In the genomic region with DNA sequence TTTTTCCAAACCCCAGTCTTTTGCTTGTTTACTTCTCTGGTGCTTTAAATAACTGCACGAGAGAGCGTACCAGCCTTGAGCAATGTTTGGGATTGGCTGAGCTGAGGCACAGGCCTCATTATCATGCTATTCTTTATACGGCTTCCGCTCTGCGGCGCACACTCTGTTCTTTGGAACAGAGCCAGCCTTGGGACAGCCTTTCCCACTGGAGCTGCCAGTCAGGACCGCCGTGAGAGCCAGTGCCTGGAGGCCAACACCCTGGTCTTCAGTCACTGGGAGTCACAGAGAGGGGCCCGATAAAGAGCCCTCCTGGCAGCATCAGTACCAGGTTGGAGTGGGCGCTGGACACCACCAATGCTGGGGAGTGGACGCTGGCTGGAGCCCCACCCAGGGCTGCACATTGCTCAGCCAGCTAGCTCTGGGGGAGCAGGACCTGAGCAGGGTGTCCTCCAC, we compare ENCODE assay signal across 10 cellular contexts.
DNase-seq lines count a peak whose midpoint lies in the region; ATAC-seq and TF ChIP-seq lines count a peak whose summit lies in the region.
"Had no signal": no experiment of that assay in that cellular context is flagged by ENCODE, and none has a peak within 500 bp of the region (broad histone marks: within the 10 kb centered on the region; RNA-seq: fewer than 3 reads in every experiment).

No MANE protein-coding gene starts in this region.

- WGBS in ovary, 3 donors, result 15 to 24% (median 20%) methylated on average over 11 of the region's 11 CpGs

- H3K36me3 ChIP-seq in BLaER1, result peaks cover 64% of the 10 kb centered on the region
- peaks cover 9% of the 10 kb centered on the region for H3K36me3 ChIP-seq in SJSA1
- H3K36me3 ChIP-seq in ovary, result no peaks in the 10 kb centered on the region

- no peak for TF ChIP-seq CTCF in fibroblast of pulmonary artery (IDR thresholded peaks at IDR 0.05; ENCODE audit: low read length, missing control alignments)
- TF ChIP-seq CTCF in ovary (IDR thresholded peaks at IDR 0.05), result no peak
- no peak for TF ChIP-seq CTCF in GM10248 (IDR thresholded peaks at IDR 0.05; ENCODE audit: control extremely low read depth, extremely low read depth, low read depth, missing control alignments)

- H3K4me3 ChIP-seq in BLaER1, result no peak overlapping the region
- H3K4me3 ChIP-seq in SJSA1, result no peak overlapping the region
- peak overlapping the region; percentile 40 for H3K4me3 ChIP-seq in fibroblast of pulmonary artery (replicated peaks; ENCODE audit: low read depth, low read length)
- no peak overlapping the region for H3K4me3 ChIP-seq in ovary

- H3K9me3 ChIP-seq in BLaER1 (no peaks in the 10 kb centered on the region), SJSA1 (replicated peaks) (no peaks in the 10 kb centered on the region), ovary (no peaks in the 10 kb centered on the region), T-helper 17 cell (ENCODE audit: control insufficient read depth, low read length, poor library complexity, severe bottlenecking) (no peaks in the 10 kb centered on the region)

- no peak overlapping the region for H3K27ac Mint-ChIP-seq in T-helper 17 cell

- no peak overlapping the region for H3K27ac ChIP-seq in BLaER1
- peak overlapping the region; percentile 39 for H3K27ac ChIP-seq in SJSA1
- peak overlapping the region; percentile 52 to 82 for H3K27ac ChIP-seq in ovary

- ATAC-seq in T-helper 17 cell (no peak), HG03097 (IDR thresholded peaks at IDR 0.05; ENCODE audit: low FRiP score, unreplicated experiment) (no peak)

- CTCF ChIA-PET in GM10248 (lab: Yijun Ruan, JAX), result interaction anchor here (1.3 kb wide), 1 partner anchor 9 kb away, joined by 3 read pairs; no protein-coding TSS in a partner anchor

- intact Hi-C loops in ovary (cut with DNase I), result loop anchor here in 2 of 4 donors (10.0 kb wide), 2 partner anchors 79 to 229 kb away; no protein-coding TSS in a partner anchor

- no peak for TF ChIP-seq POLR2A in ovary (IDR thresholded peaks at IDR 0.05)

- H3K9ac ChIP-seq in BLaER1, result no peak overlapping the region

- no peak overlapping the region for H3K4me3 Mint-ChIP-seq in T-helper 17 cell
- H3K4me3 Mint-ChIP-seq: naive B cell had no signal

- peak; percentile 30 for TF ChIP-seq EP300 in ovary (IDR thresholded peaks at IDR 0.05)

- H3K4me1 ChIP-seq in BLaER1 (peaks cover 56% of the 10 kb centered on the region), SJSA1 (replicated peaks) (peaks cover 52% of the 10 kb centered on the region), ovary (ENCODE audit: insufficient read depth) (peaks cover 18% of the 10 kb centered on the region)

- H3K36me3 Mint-ChIP-seq in T-helper 17 cell (ENCODE audit: low read depth), result peaks cover under 1% of the 10 kb centered on the region

- no peaks in the 10 kb centered on the region for H3K27me3 Mint-ChIP-seq in T-helper 17 cell
- H3K27me3 Mint-ChIP-seq: naive B cell had no signal

- H3K27me3 ChIP-seq in BLaER1 (no peaks in the 10 kb centered on the region), SJSA1 (replicated peaks) (no peaks in the 10 kb centered on the region), ovary (no peaks in the 10 kb centered on the region)

- H3K4me2 ChIP-seq in BLaER1, result peak overlapping the region; percentile 47

- POLR2A ChIA-PET in GM10248 (lab: Yijun Ruan, JAX), result no interaction called here

- no peaks in the 10 kb centered on the region for H3K4me1 Mint-ChIP-seq in T-helper 17 cell
- H3K4me1 Mint-ChIP-seq: naive B cell had no signal

- DNase-seq in SJSA1 (ENCODE audit: low read depth in 1 of 2, low spot score in 2 of 2) (peak; percentile 87 to 92), fibroblast of pulmonary artery (ENCODE audit: low read depth) (peak; percentile 97), ovary (peak; percentile 78 to 90 (median 89)), T-helper 17 cell (no peak), GM10248 (ENCODE audit: extremely low spot score) (no peak)
- DNase-seq in activated CD8-positive, alpha-beta memory T cell treated with anti-CD3 and anti-CD28 coated beads, Interleukin-2, amount 50 U/mL, for 4 hours, result no peak
- DNase-seq: naive B cell, NCI-H2171 treated with DMSO at 0.1 percent for 48 hours had no signal

- peaks cover 67% of the 10 kb centered on the region for H4K20me1 ChIP-seq in BLaER1

Comparison
In these comparisons a context has a peak if more than half of its experiments do, and no peak if none do; other contexts are left out.
1. DNase-seq: peak in SJSA1 (2 of 2), fibroblast of pulmonary artery (single experiment) and ovary (5 of 5); none in T-helper 17 cell (0 of 3), activated CD8-positive, alpha-beta memory T cell treated with anti-CD3 and anti-CD28 coated beads, Interleukin-2, amount 50 U/mL, for 4 hours (single experiment) and GM10248 (single experiment).